Comparison of ENCODE assay signal across 17 cellular contexts in the genomic region with DNA sequence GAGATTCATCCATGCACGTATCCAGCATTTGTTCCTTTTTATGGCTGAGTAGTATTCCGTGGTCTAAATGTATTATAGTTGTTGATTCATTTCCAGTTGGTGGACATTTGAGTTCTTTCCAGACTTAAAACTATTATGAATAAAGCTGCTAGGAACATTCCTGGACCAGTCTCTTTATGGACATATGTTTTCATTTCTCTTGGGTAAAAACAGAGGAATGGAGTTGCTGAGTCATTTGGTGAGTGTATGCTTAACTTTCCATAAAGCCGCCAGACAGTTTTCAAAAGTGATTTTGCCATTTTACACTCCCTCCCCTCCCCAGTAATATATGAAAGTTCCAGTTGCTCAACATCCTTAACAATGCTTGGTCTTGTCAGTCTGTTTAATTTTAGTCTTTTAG.
DNase-seq lines count a peak whose midpoint lies in the region; ATAC-seq, FAIRE-seq and TF ChIP-seq lines count a peak whose summit lies in the region.
"Had no signal": no experiment of that assay in that cellular context is flagged by ENCODE, and none has a peak within 500 bp of the region (broad histone marks: within the 10 kb centered on the region; RNA-seq: fewer than 3 reads in every experiment).

No MANE protein-coding gene starts in this region.

- peak overlapping the region; percentile 49 for H3K4me2 ChIP-seq in astrocyte (ENCODE audit: low read length)

- H3K9me3 ChIP-seq in astrocyte (ENCODE audit: insufficient read depth, low read depth, low read length) (no peaks in the 10 kb centered on the region), ascending aorta (no peaks in the 10 kb centered on the region)
- H3K9me3 ChIP-seq: tibial nerve had no signal

- H3K27ac Mint-ChIP-seq in astrocyte (ENCODE audit: unreplicated experiment) = peak overlapping the region; percentile 43
- H3K27ac Mint-ChIP-seq: B cell had no signal

- no peak for ATAC-seq in HG03460 (IDR thresholded peaks at IDR 0.05; ENCODE audit: unreplicated experiment)
- ATAC-seq: right cardiac atrium had no signal

- peaks cover 15% of the 10 kb centered on the region for H3K4me1 ChIP-seq in ACC112 (ENCODE audit: control insufficient read depth, insufficient read depth, low read length, unreplicated experiment)
- peaks cover 3% of the 10 kb centered on the region for H3K4me1 ChIP-seq in astrocyte (ENCODE audit: insufficient read depth, low read length)
- H3K4me1 ChIP-seq in ascending aorta = no peaks in the 10 kb centered on the region
- H3K4me1 ChIP-seq: tibial nerve had no signal

- peak overlapping the region; percentile 27 for H3K9ac ChIP-seq in astrocyte (ENCODE audit: low read length)

- H3K4me3 Mint-ChIP-seq in astrocyte (ENCODE audit: unreplicated experiment) = no peak overlapping the region
- H3K4me3 Mint-ChIP-seq: B cell had no signal

- H3K4me3 ChIP-seq in ACC112 (ENCODE audit: low read depth, low read length) (no peak overlapping the region), astrocyte (ENCODE audit: insufficient read depth, low read depth, low read length) (no peak overlapping the region), ascending aorta (no peak overlapping the region)
- H3K4me3 ChIP-seq: tibial nerve had no signal

- H3K36me3 ChIP-seq in ACC112 (ENCODE audit: insufficient read depth, low read length) (no peaks in the 10 kb centered on the region), astrocyte (ENCODE audit: insufficient read depth, low read length) (no peaks in the 10 kb centered on the region), ascending aorta (no peaks in the 10 kb centered on the region)
- H3K36me3 ChIP-seq: tibial nerve had no signal

- no peaks in the 10 kb centered on the region for H3K27me3 ChIP-seq in ACC112 (ENCODE audit: insufficient read depth, low read length)
- no peaks in the 10 kb centered on the region for H3K27me3 ChIP-seq in astrocyte (ENCODE audit: insufficient read depth, low read length)
- no peaks in the 10 kb centered on the region for H3K27me3 ChIP-seq in ascending aorta
- H3K27me3 ChIP-seq: tibial nerve had no signal

- peaks cover 2% of the 10 kb centered on the region for H3K27me3 Mint-ChIP-seq in astrocyte (ENCODE audit: low read depth, unreplicated experiment)
- H3K27me3 Mint-ChIP-seq: B cell had no signal

- peak overlapping the region; percentile 69 for H2AFZ ChIP-seq in ACC112 (ENCODE audit: low read length, unreplicated experiment)
- H2AFZ ChIP-seq in astrocyte (ENCODE audit: low read depth, low read length) = no peak overlapping the region

- H3K79me2 ChIP-seq in ACC112 (ENCODE audit: control insufficient read depth, insufficient read depth, low read length, unreplicated experiment) (no peaks in the 10 kb centered on the region), astrocyte (ENCODE audit: insufficient read depth, low read length) (no peaks in the 10 kb centered on the region)

- no peaks in the 10 kb centered on the region for H4K20me1 ChIP-seq in astrocyte (ENCODE audit: insufficient read depth, low read length)

- peaks cover 12% of the 10 kb centered on the region for H3K4me1 Mint-ChIP-seq in astrocyte (ENCODE audit: low read depth, unreplicated experiment)
- H3K4me1 Mint-ChIP-seq: B cell had no signal

- peak; percentile 99 for FAIRE-seq in astrocyte (lab: Jason Lieb, UNC)

- TF ChIP-seq CTCF in astrocyte (IDR thresholded peaks at IDR 0.05; ENCODE audit: insufficient read depth, low read depth, low read length) = no peak
- no peak for TF ChIP-seq CTCF in ascending aorta (IDR thresholded peaks at IDR 0.05)

- DNase-seq in HCEC 1CT (peak; percentile 91), astrocyte (ENCODE audit: low read depth) (peak; percentile 93), fibroblast of the conjunctiva (ENCODE audit: low read depth) (peak; percentile 84), ascending aorta (ENCODE audit: low spot score in 2 of 2) (no peak), H4 (ENCODE audit: low spot score) (no peak)
- no peak for DNase-seq in stimulated activated CD4-positive, alpha-beta T cell treated with anti-CD3 and anti-CD28 coated beads, Interleukin-2, amount 100 ng/mL, for 24 hours
- DNase-seq: activated CD4-positive, alpha-beta T cell treated with anti-CD3 and anti-CD28 coated beads, Interleukin-2, amount 50 U/mL, for 1 hour; foreskin melanocyte; NCI-H2171; right cardiac atrium; SIG-M5; stimulated activated CD4-positive, alpha-beta T cell treated with anti-CD3 and anti-CD28 coated beads, Interleukin-4, amount 100 ng/mL, for 24 hours; T-helper 9 cell had no signal

- H3K9me3 Mint-ChIP-seq in astrocyte (ENCODE audit: unreplicated experiment) = peaks cover under 1% of the 10 kb centered on the region

- intact Hi-C loops in ascending aorta (cut with DNase I) = no loop called here

- no peaks in the 10 kb centered on the region for H3K36me3 Mint-ChIP-seq in astrocyte (ENCODE audit: low read depth, unreplicated experiment)

- H3K27ac ChIP-seq in ACC112 (ENCODE audit: low read depth, low read length) = peak overlapping the region; percentile 82
- H3K27ac ChIP-seq in astrocyte (ENCODE audit: low read depth, low read length) = peak overlapping the region; percentile 52
- H3K27ac ChIP-seq in ascending aorta = no peak overlapping the region
- H3K27ac ChIP-seq: tibial nerve had no signal

Comparison
In these comparisons a context has a peak if more than half of its experiments do, and no peak if none do; other contexts are left out.
1. H3K27ac ChIP-seq: peak in ACC112 (single experiment) and astrocyte (single experiment); none in ascending aorta (0 of 2).
2. DNase-seq: peak in HCEC 1CT (single experiment), astrocyte (single experiment) and fibroblast of the conjunctiva (single experiment); none in ascending aorta (0 of 2), stimulated activated CD4-positive, alpha-beta T cell treated with anti-CD3 and anti-CD28 coated beads, Interleukin-2, amount 100 ng/mL, for 24 hours (0 of 2) and H4 (single experiment).